Comparison of ENCODE assay signal across 8 cellular contexts in genomic region chr6:16741112-16742016, GRCh38. TPM values are rescaled to one million over a fixed set of nuclear protein-coding genes. Genes with fewer than 3 reads are reported as not detected.
DNase-seq lines count a peak whose midpoint lies in the region; ATAC-seq and TF ChIP-seq lines count a peak whose summit lies in the region.

No MANE protein-coding gene starts in this region.

- peak; percentile 75 for ATAC-seq in GM18498 (IDR thresholded peaks at IDR 0.05; ENCODE audit: unreplicated experiment)
- peak; percentile 51 for ATAC-seq in HG03280 (IDR thresholded peaks at IDR 0.05; ENCODE audit: unreplicated experiment)
- peak; percentile 72 for ATAC-seq in naive thymus-derived CD4-positive, alpha-beta T cell

- no peak overlapping the region for H3K27ac ChIP-seq in naive thymus-derived CD4-positive, alpha-beta T cell (ENCODE audit: low read depth, low read length)
- peak overlapping the region in 1 of 5 donors; percentile 34 for H3K27ac ChIP-seq in adrenal gland

- TF ChIP-seq CTCF in adrenal gland (IDR thresholded peaks at IDR 0.05) (no peak), lower leg skin (IDR thresholded peaks at IDR 0.05) (no peak)

- H3K27me3 ChIP-seq in naive thymus-derived CD4-positive, alpha-beta T cell (ENCODE audit: control insufficient read depth in 2 of 2, insufficient read depth in 2 of 2, low read length in 2 of 2) = no peaks in the 10 kb centered on the region
- no peaks in the 10 kb centered on the region for H3K27me3 ChIP-seq in adrenal gland

- H3K36me3 Mint-ChIP-seq in naive thymus-derived CD4-positive, alpha-beta T cell = peaks cover 0 to 45% (median 7%) of the 10 kb centered on the region in 5 donors

- H3K4me3 ChIP-seq in naive thymus-derived CD4-positive, alpha-beta T cell (ENCODE audit: low read length) = no peak overlapping the region
- H3K4me3 ChIP-seq in adrenal gland (no peak overlapping the region), lower leg skin (ENCODE audit: low read depth, poor library complexity, severe bottlenecking) (no peak overlapping the region)

- no peaks in the 10 kb centered on the region for H3K9me3 Mint-ChIP-seq in naive thymus-derived CD4-positive, alpha-beta T cell

- intact Hi-C loops in naive thymus-derived CD4-positive, alpha-beta T cell (cut with micrococcal nuclease) = loop anchor here in 1 of 2 donors (1.0 kb wide), 1 partner anchor 10 kb away; no protein-coding TSS in a partner anchor
- intact Hi-C loops in adrenal gland (cut with DNase I) (no loop called here), lower leg skin (cut with DNase I; ENCODE audit: low total_unique reads) (no loop called here)

- H3K27ac Mint-ChIP-seq in naive thymus-derived CD4-positive, alpha-beta T cell = peak overlapping the region in 1 of 9 donors; percentile 43

- peaks cover 0 to 4% (median 0%) of the 10 kb centered on the region in 3 experiments for H3K36me3 ChIP-seq in naive thymus-derived CD4-positive, alpha-beta T cell (ENCODE audit: control insufficient read depth in 2 of 3, insufficient read depth in 3 of 3, low read length in 3 of 3)
- H3K36me3 ChIP-seq in adrenal gland (replicated peaks in 1 of 2) = no peaks in the 10 kb centered on the region

- no peak for TF ChIP-seq POLR2A in adrenal gland (IDR thresholded peaks at IDR 0.05)
- TF ChIP-seq POLR2A in lower leg skin (IDR thresholded peaks at IDR 0.05) = no peak

- DNase-seq in amniotic stem cell (lab: John Stamatoyannopoulos, UW) (peak; percentile 74), adrenal gland (no peak), SHP77 (lab: John Stamatoyannopoulos, UW) (no peak), lower leg skin (ENCODE audit: low spot score in 2 of 2) (no peak), activated gamma-delta T cell (lab: John Stamatoyannopoulos, UW) (no peak)
- DNase-seq in naive thymus-derived CD4-positive, alpha-beta T cell = no peak

- peaks cover 20 to 66% (median 33%) of the 10 kb centered on the region in 7 donors for H3K4me1 Mint-ChIP-seq in naive thymus-derived CD4-positive, alpha-beta T cell

- CTCF ChIA-PET in naive thymus-derived CD4-positive, alpha-beta T cell (lab: Charles Lee) = interaction anchor here (1.5 to 2.1 kb wide), 2 partner anchors 10 to 223 kb away, joined by 3 to 10 read pairs; no protein-coding TSS in a partner anchor

- H3K9me3 ChIP-seq in naive thymus-derived CD4-positive, alpha-beta T cell (ENCODE audit: control insufficient read depth in 2 of 3, low read length in 3 of 3) = no peaks in the 10 kb centered on the region
- H3K9me3 ChIP-seq in adrenal gland (replicated peaks in 1 of 3) = no peaks in the 10 kb centered on the region

- H3K4me3 Mint-ChIP-seq in naive thymus-derived CD4-positive, alpha-beta T cell = no peak overlapping the region

- WGBS in adrenal gland, 4 donors = 63 to 76% (median 69%) methylated on average over 8 of the region's 8 CpGs
- 65 to 66% methylated on average over 8 of the region's 8 CpGs for WGBS in lower leg skin, 2 donors

- POLR2A ChIA-PET in naive thymus-derived CD4-positive, alpha-beta T cell (lab: Charles Lee) = interaction anchor here (0.7 to 1.7 kb wide), 2 partner anchors 13 to 275 kb away, joined by 3 to 4 read pairs; no protein-coding TSS in a partner anchor

- peaks cover 0 to 16% of the 10 kb centered on the region in 2 donors for H3K4me1 ChIP-seq in naive thymus-derived CD4-positive, alpha-beta T cell (ENCODE audit: control insufficient read depth in 2 of 2, insufficient read depth in 2 of 2, low read length in 2 of 2)
- peaks cover 0 to 42% of the 10 kb centered on the region in 2 donors for H3K4me1 ChIP-seq in adrenal gland (replicated peaks in 1 of 2)

- H3K27me3 Mint-ChIP-seq in naive thymus-derived CD4-positive, alpha-beta T cell = no peaks in the 10 kb centered on the region

RNA-seq across cellular contexts. Expression of gene ATXN1, which starts 19.9 kb away (rescaled TPM):
- total RNA-seq in naive thymus-derived CD4-positive, alpha-beta T cell = 10 to 100 TPM; 32.2 to 82.7 (median 47.4) TPM
- polyA plus RNA-seq in naive thymus-derived CD4-positive, alpha-beta T cell = 1 to 10 TPM; 1.5 to 3.0 TPM
- 10 to 100 TPM; 19.1 to 51.3 (median 34.5) TPM for total RNA-seq in adrenal gland
- 10 to 100 TPM in 1 of 3 donors, 1 to 10 TPM in 2; 3.4 to 10.7 (median 5.2) TPM for polyA plus RNA-seq in adrenal gland
- total RNA-seq in lower leg skin = 10 to 100 TPM; 16.3 to 52.2 (median 25.7) TPM
